Comparison of ENCODE assay signal across 12 cellular contexts in the genomic region with DNA sequence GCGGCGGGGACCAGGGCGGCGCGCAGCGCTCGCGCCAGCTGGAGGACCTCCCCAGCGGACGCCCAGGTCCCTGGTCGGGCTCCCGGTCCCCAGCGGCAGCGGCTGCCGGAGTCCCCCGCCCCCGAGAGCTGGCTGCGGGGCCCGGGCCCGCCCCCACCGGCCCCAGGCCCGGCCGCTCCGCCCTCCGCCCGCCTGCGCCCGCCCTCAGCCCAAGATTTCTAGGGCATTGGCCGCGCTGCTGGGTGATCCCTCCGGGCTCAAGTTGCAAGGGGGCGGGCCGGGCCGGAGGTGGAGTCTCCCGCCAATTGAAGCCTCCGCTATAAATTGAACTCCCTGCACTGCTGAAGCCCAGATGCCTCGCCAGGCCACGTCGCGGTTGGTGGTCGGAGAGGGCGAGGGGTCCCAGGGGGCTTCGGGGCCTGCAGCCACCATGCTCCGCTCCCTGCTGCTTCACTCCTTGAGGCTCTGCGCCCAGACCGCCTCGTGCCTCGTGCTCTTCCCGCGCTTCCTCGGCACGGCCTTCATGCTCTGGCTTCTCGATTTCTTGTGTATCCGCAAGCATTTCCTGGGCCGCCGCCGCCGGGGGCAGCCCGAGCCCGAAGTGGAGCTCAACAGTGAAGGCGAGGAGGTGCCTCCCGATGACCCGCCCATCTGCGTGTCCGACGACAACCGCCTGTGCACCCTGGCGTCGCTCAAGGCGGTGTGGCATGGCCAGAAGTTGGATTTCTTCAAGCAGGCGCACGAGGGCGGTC. TPM values are rescaled to one million over a fixed set of nuclear protein-coding genes. Genes with fewer than 3 reads are reported as not detected.
DNase-seq lines count a peak whose midpoint lies in the region; ATAC-seq and TF ChIP-seq lines count a peak whose summit lies in the region.
"Had no signal": no experiment of that assay in that cellular context is flagged by ENCODE, and none has a peak within 500 bp of the region (broad histone marks: within the 10 kb centered on the region; RNA-seq: fewer than 3 reads in every experiment).

Gene DIO3, plus strand, starts transcription at position 351 of the 752 bp plus-strand sequence.

- H3K36me3 Mint-ChIP-seq in activated T-cell treated with anti-CD3 and anti-CD28 coated beads, Interleukin-2, amount 50 U/mL, for 72 hours (ENCODE audit: insufficient read depth in 2 of 2), result peaks cover 7 to 9% of the 10 kb centered on the region in 2 donors
- no peaks in the 10 kb centered on the region for H3K36me3 Mint-ChIP-seq in activated T-cell treated with anti-CD3 and anti-CD28 coated beads, Interleukin-2, amount 50 U/mL, for 4 hours (ENCODE audit: insufficient read depth)

- H3K9me3 ChIP-seq in RWPE2 (ENCODE audit: severe bottlenecking) (peaks cover 13% of the 10 kb centered on the region), tibial nerve (peaks cover 0 to 17% (median 3%) of the 10 kb centered on the region in 4 donors), MM.1S (replicated peaks; ENCODE audit: insufficient read depth, low read length) (no peaks in the 10 kb centered on the region)

- H3K36me3 ChIP-seq in RWPE2 (ENCODE audit: low read depth) (no peaks in the 10 kb centered on the region), tibial nerve (peaks cover 0 to 9% (median 0%) of the 10 kb centered on the region in 3 donors), MM.1S (replicated peaks; ENCODE audit: insufficient read depth, low read length) (no peaks in the 10 kb centered on the region)

- 14 to 35% methylated on average over 29 to 46 of the region's 73 CpGs for WGBS in tibial nerve, 2 donors

- TF ChIP-seq EP300 in tibial nerve (IDR thresholded peaks at IDR 0.05), result no peak

- H3F3A ChIP-seq in MM.1S (ENCODE audit: insufficient read depth, low read length), result no peaks in the 10 kb centered on the region

- H3K4me1 ChIP-seq in RWPE2 (ENCODE audit: insufficient read depth, poor library complexity, severe bottlenecking) (no peaks in the 10 kb centered on the region), tibial nerve (peaks cover 0 to 43% (median 0%) of the 10 kb centered on the region in 4 donors), MM.1S (ENCODE audit: low read length) (no peaks in the 10 kb centered on the region)

- peaks cover 69% of the 10 kb centered on the region for H3K27me3 ChIP-seq in RWPE2 (ENCODE audit: insufficient read depth, poor library complexity, severe bottlenecking)
- peaks cover 0 to 64% of the 10 kb centered on the region in 2 donors for H3K27me3 ChIP-seq in tibial nerve
- peaks cover 20% of the 10 kb centered on the region; the same call in 1 of the 2 replicates for H3K27me3 ChIP-seq in MM.1S (replicated peaks; ENCODE audit: insufficient read depth, low read length)

- peaks cover 12% of the 10 kb centered on the region for H3K4me1 Mint-ChIP-seq in activated T-cell treated with anti-CD3 and anti-CD28 coated beads, Interleukin-2, amount 50 U/mL, for 72 hours (ENCODE audit: low read depth)
- H3K4me1 Mint-ChIP-seq in activated T-cell treated with anti-CD3 and anti-CD28 coated beads, Interleukin-2, amount 50 U/mL, for 4 hours (ENCODE audit: low read depth), result peaks cover 7% of the 10 kb centered on the region

- H3K27me3 Mint-ChIP-seq in activated T-cell treated with anti-CD3 and anti-CD28 coated beads, Interleukin-2, amount 50 U/mL, for 72 hours (ENCODE audit: low read depth), result peaks cover 54% of the 10 kb centered on the region
- H3K27me3 Mint-ChIP-seq in activated T-cell treated with anti-CD3 and anti-CD28 coated beads, Interleukin-2, amount 50 U/mL, for 4 hours (ENCODE audit: low read depth), result peaks cover 70% of the 10 kb centered on the region

- TF ChIP-seq CTCF in RWPE2 (IDR thresholded peaks at IDR 0.05; ENCODE audit: poor library complexity, severe bottlenecking) (no peak), tibial nerve (IDR thresholded peaks at IDR 0.05) (no peak), MM.1S (IDR thresholded peaks at IDR 0.05; ENCODE audit: low read length) (no peak)

- peak within 1 kb of the TSS; percentile 89 for H3K27ac Mint-ChIP-seq in activated T-cell treated with anti-CD3 and anti-CD28 coated beads, Interleukin-2, amount 50 U/mL, for 72 hours

- no peak for ATAC-seq in activated T-cell treated with anti-CD3 and anti-CD28 coated beads, Interleukin-2, amount 50 U/mL, for 72 hours (replicated peaks in 1 of 2)
- ATAC-seq in activated T-cell treated with anti-CD3 and anti-CD28 coated beads, Interleukin-2, amount 50 U/mL, for 4 hours, result no peak
- 0 out of 3 replicates have a peak, but pooled peaks have one; percentile 7 for ATAC-seq in RWPE2 (ENCODE audit: low read depth)
- no peak for ATAC-seq in HG02759 (IDR thresholded peaks at IDR 0.05; ENCODE audit: unreplicated experiment)
- ATAC-seq: Right ventricle myocardium inferior had no signal

- H3K9me2 ChIP-seq in MM.1S (replicated peaks; ENCODE audit: insufficient read depth, low read length), result no peaks in the 10 kb centered on the region

- H3K4me3 ChIP-seq in RWPE2 (ENCODE audit: severe bottlenecking) (peak within 1 kb of the TSS; percentile 26), tibial nerve (peak within 1 kb of the TSS in 1 of 4 donors; percentile 56), MM.1S (ENCODE audit: low read length) (no peak within 1 kb of the TSS)

- no peak for DNase-seq in activated T-cell treated with anti-CD3 and anti-CD28 coated beads, Interleukin-2, amount 50 U/mL, for 72 hours
- DNase-seq in activated T-cell treated with anti-CD3 and anti-CD28 coated beads, Interleukin-2, amount 50 U/mL, for 4 hours, result no peak
- DNase-seq in RWPE2 (ENCODE audit: low spot score) (no peak), left kidney (ENCODE audit: low read depth, low spot score) (peak; percentile 93), tibial nerve (ENCODE audit: low spot score in 2 of 2) (peak; percentile 34 to 42), MM.1S (no peak), erythroblast (lab: John Stamatoyannopoulos, UW) (no peak)
- DNase-seq: NCI-H1417 treated with DMSO at 0.1 percent for 48 hours had no signal

- H3K79me2 ChIP-seq in MM.1S (ENCODE audit: low read length), result no peaks in the 10 kb centered on the region

- H3K4me3 Mint-ChIP-seq in activated T-cell treated with anti-CD3 and anti-CD28 coated beads, Interleukin-2, amount 50 U/mL, for 72 hours, result peak within 1 kb of the TSS; percentile 45 to 68
- H3K4me3 Mint-ChIP-seq in activated T-cell treated with anti-CD3 and anti-CD28 coated beads, Interleukin-2, amount 50 U/mL, for 4 hours, result no peak within 1 kb of the TSS

- H3K27ac ChIP-seq in RWPE2 (ENCODE audit: poor library complexity, severe bottlenecking) (no peak within 1 kb of the TSS), tibial nerve (no peak within 1 kb of the TSS), MM.1S (ENCODE audit: low read length) (no peak within 1 kb of the TSS)

- H3K9me3 Mint-ChIP-seq in activated T-cell treated with anti-CD3 and anti-CD28 coated beads, Interleukin-2, amount 50 U/mL, for 72 hours, result peaks cover 0 to 3% of the 10 kb centered on the region in 2 donors
- no peaks in the 10 kb centered on the region for H3K9me3 Mint-ChIP-seq in activated T-cell treated with anti-CD3 and anti-CD28 coated beads, Interleukin-2, amount 50 U/mL, for 4 hours

- H3K9ac ChIP-seq in MM.1S (ENCODE audit: low read length), result no peak within 1 kb of the TSS

- H3K4me2 ChIP-seq in MM.1S (ENCODE audit: low read depth, low read length), result no peak within 1 kb of the TSS

- no peak within 1 kb of the TSS for H2AFZ ChIP-seq in MM.1S (ENCODE audit: low read length)

- no peak for TF ChIP-seq POLR2A in tibial nerve (IDR thresholded peaks at IDR 0.05)
- TF ChIP-seq POLR2A in erythroblast (IDR thresholded peaks at IDR 0.05; ENCODE audit: low read length), result no peak

- H4K20me1 ChIP-seq in MM.1S (ENCODE audit: insufficient read depth, low read length), result no peaks in the 10 kb centered on the region

RNA-seq across cellular contexts. Expression of gene DIO3, which starts in this region (rescaled TPM):
- not detected for total RNA-seq in activated T-cell treated with anti-CD3 and anti-CD28 coated beads, Interleukin-2, amount 50 U/mL, for 72 hours
- not detected for total RNA-seq in activated T-cell treated with anti-CD3 and anti-CD28 coated beads, Interleukin-2, amount 50 U/mL, for 4 hours
- total RNA-seq in tibial nerve, result 10 to 100 TPM in 1 of 4 donors, 1 to 10 TPM in 3; 4.2 to 19.5 (median 5.3) TPM
- total RNA-seq: cardiac septum, pulmonary artery endothelial cell had no signal

Comparison
In these comparisons a context has a peak if more than half of its experiments do, and no peak if none do; other contexts are left out.
1. RNA of gene DIO3 (total RNA-seq): 4.2 to 19.5 TPM in tibial nerve; not detected in activated T-cell treated with anti-CD3 and anti-CD28 coated beads, Interleukin-2, amount 50 U/mL, for 72 hours and not detected in activated T-cell treated with anti-CD3 and anti-CD28 coated beads, Interleukin-2, amount 50 U/mL, for 4 hours; every median in the first group is over 4 times any median in the second.
2. DNase-seq: peak in left kidney (single experiment) and tibial nerve (2 of 2); none in activated T-cell treated with anti-CD3 and anti-CD28 coated beads, Interleukin-2, amount 50 U/mL, for 72 hours (0 of 2), activated T-cell treated with anti-CD3 and anti-CD28 coated beads, Interleukin-2, amount 50 U/mL, for 4 hours (single experiment), RWPE2 (single experiment), MM.1S (single experiment) and erythroblast (0 of 2).